Comparison of ENCODE assay signal across 30 cellular contexts in genomic region chr15:37166402-37166801, GRCh38.
"Had no signal": no experiment of that assay in that cellular context is flagged by ENCODE, and none has a peak within 500 bp of the region (broad histone marks: within the 10 kb centered on the region; RNA-seq: fewer than 3 reads in every experiment).

No MANE protein-coding gene starts in this region.

- ATAC-seq: activated CD4-positive, alpha-beta T cell treated with anti-CD3 and anti-CD28 coated beads for 36 hours; activated CD8-positive, alpha-beta memory T cell treated with anti-CD3 and anti-CD28 coated beads, Interleukin-2, amount 10 ng/mL, durations not matched to agents 7 days and 5 days; activated CD8-positive, alpha-beta T cell treated with anti-CD3 and anti-CD28 coated beads, Interleukin-2, amount 10 ng/mL, durations not matched to agents 7 days and 5 days; activated naive CD8-positive, alpha-beta T cell treated with anti-CD3 and anti-CD28 coated beads, Interleukin-2, amount 50 U/mL, for 24 hours; body of pancreas; gastroesophageal sphincter had no signal

- H3K4me3 ChIP-seq: adrenal gland, body of pancreas, colonic mucosa, esophagus squamous epithelium, gastroesophageal sphincter, heart right ventricle had no signal

- FAIRE-seq: endometrium, endothelial cell of umbilical vein had no signal

- H3K9me3 ChIP-seq: adrenal gland, body of pancreas, colonic mucosa, esophagus squamous epithelium, gastroesophageal sphincter had no signal

- H3K27me3 ChIP-seq: adrenal gland, body of pancreas, colonic mucosa, esophagus squamous epithelium, gastroesophageal sphincter, heart right ventricle had no signal

- H3K4me1 ChIP-seq: adrenal gland, body of pancreas, colonic mucosa, esophagus squamous epithelium, gastroesophageal sphincter had no signal

- DNase-seq: activated CD4-positive, alpha-beta memory T cell treated with anti-CD3 and anti-CD28 coated beads for 36 hours; activated CD4-positive, alpha-beta T cell treated with anti-CD3 and anti-CD28 coated beads for 36 hours; activated CD4-positive, alpha-beta T cell treated with anti-CD3 and anti-CD28 coated beads, Interleukin-2, amount 10 ng/mL, durations not matched to agents 24 days and 14 days; activated CD4-positive, CD25-positive, alpha-beta regulatory T cell; activated CD4-positive, CD25-positive, alpha-beta regulatory T cell treated with anti-CD3 and anti-CD28 coated beads, Interleukin-2, amount 50 U/mL, for 72 hours; activated CD8-positive, alpha-beta memory T cell treated with anti-CD3 and anti-CD28 coated beads, Interleukin-2, amount 10 ng/mL, durations not matched to agents 7 days and 5 days; activated CD8-positive, alpha-beta memory T cell treated with anti-CD3 and anti-CD28 coated beads, Interleukin-2, amount 50 U/mL, for 4 hours; activated CD8-positive, alpha-beta T cell treated with anti-CD3 and anti-CD28 coated beads, Interleukin-2, amount 10 ng/mL, durations not matched to agents 7 days and 5 days; activated effector memory CD4-positive, alpha-beta T cell treated with anti-CD3 and anti-CD28 coated beads, Interleukin-2, amount 50 U/mL, for 16 hours; activated naive CD4-positive, alpha-beta T cell treated with anti-CD3 and anti-CD28 coated beads for 36 hours; activated naive CD8-positive, alpha-beta T cell treated with anti-CD3 and anti-CD28 coated beads for 36 hours; activated naive CD8-positive, alpha-beta T cell treated with anti-CD3 and anti-CD28 coated beads, Interleukin-2, amount 50 U/mL, for 24 hours; activated T-cell treated with anti-CD3 and anti-CD28 coated beads, Interleukin-2, amount 50 U/mL, for 1 hour; activated T-cell treated with anti-CD3 and anti-CD28 coated beads, Interleukin-2, amount 50 U/mL, for 48 hours; adrenal gland; amygdala; aorta; body of pancreas; central memory CD4-positive, alpha-beta T cell; cerebellar nuclear complex; colonic mucosa; effector CD8-positive, alpha-beta T cell; esophagus squamous epithelium; foreskin melanocyte; heart right ventricle; T-helper 2 cell had no signal

- H3K27ac ChIP-seq: adrenal gland, body of pancreas, colonic mucosa, epithelial cell of prostate, esophagus squamous epithelium, gastroesophageal sphincter, heart right ventricle had no signal

- H3K36me3 ChIP-seq: adrenal gland, colonic mucosa, esophagus squamous epithelium, gastroesophageal sphincter, heart right ventricle had no signal
